8 cellular contexts compared by ENCODE assay signal in the genomic region with DNA sequence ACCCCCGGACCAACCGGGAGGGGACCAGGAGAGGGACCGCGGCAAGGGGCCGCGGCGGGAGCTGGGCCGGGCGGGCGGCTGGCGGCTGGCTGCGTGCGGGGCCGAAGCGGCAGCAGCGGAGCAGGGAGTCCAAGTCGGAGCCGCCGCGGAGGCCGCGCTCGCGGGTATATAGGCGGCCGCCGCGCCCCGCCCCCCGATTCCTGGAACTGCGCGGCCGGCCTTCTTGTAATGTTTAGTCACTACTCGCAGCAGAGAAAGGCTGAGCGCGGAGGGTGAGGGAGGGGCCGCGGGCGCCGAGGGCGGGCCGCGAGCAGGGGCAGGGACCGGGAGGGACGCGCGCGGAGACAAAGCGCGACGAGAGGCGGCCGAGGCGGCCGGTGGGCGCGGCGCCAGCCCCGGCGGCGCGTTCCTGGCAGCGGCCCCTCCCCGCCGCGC. TPM values are rescaled to one million over a fixed set of nuclear protein-coding genes. Genes with fewer than 3 reads are reported as not detected.
DNase-seq lines count a peak whose midpoint lies in the region; ATAC-seq, FAIRE-seq and TF ChIP-seq lines count a peak whose summit lies in the region.

A gene with protein sequence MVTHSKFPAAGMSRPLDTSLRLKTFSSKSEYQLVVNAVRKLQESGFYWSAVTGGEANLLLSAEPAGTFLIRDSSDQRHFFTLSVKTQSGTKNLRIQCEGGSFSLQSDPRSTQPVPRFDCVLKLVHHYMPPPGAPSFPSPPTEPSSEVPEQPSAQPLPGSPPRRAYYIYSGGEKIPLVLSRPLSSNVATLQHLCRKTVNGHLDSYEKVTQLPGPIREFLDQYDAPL (minus strand): TSS at position 142 of the 435 bp plus-strand sequence. CDS start 982 bp downstream, outside the sequence.

- peak within 1 kb of the TSS; percentile 97 for H3K4me2 ChIP-seq in smooth muscle cell

- H3K4me1 ChIP-seq in smooth muscle cell (ENCODE audit: low read depth) = peaks cover 37% of the 10 kb centered on the region

- peaks cover 2% of the 10 kb centered on the region for H3K36me3 ChIP-seq in bronchial epithelial cell (ENCODE audit: control insufficient read depth, insufficient read depth, low read length)
- no peaks in the 10 kb centered on the region for H3K36me3 ChIP-seq in smooth muscle cell (ENCODE audit: low read depth)

- peak within 1 kb of the TSS in 4 of 6 donors; percentile 76 to 88 (median 80) for H3K27ac Mint-ChIP-seq in immature natural killer cell

- peak within 1 kb of the TSS; percentile 69 for H3K4me3 ChIP-seq in GM12864 (ENCODE audit: low read depth, low read length)
- peak within 1 kb of the TSS; percentile 85 for H3K4me3 ChIP-seq in bronchial epithelial cell (ENCODE audit: low read depth, low read length)
- peak within 1 kb of the TSS; percentile 95 for H3K4me3 ChIP-seq in smooth muscle cell

- peak within 1 kb of the TSS; percentile 91 for H3K27ac ChIP-seq in smooth muscle cell (ENCODE audit: low read depth)

- peaks cover 48% of the 10 kb centered on the region for H4K20me1 ChIP-seq in smooth muscle cell (ENCODE audit: low read depth)

- H3K36me3 Mint-ChIP-seq in immature natural killer cell = no peaks in the 10 kb centered on the region

- H3K27me3 Mint-ChIP-seq in immature natural killer cell (ENCODE audit: low read depth in 3 of 3) = peaks cover 5 to 12% (median 11%) of the 10 kb centered on the region in 3 donors

- peaks cover 35% of the 10 kb centered on the region for H3K79me2 ChIP-seq in smooth muscle cell (ENCODE audit: low read depth)

- peak within 1 kb of the TSS; percentile 82 to 90 (median 84) for H3K4me3 Mint-ChIP-seq in immature natural killer cell

- H3K4me1 Mint-ChIP-seq in immature natural killer cell = peaks cover 36 to 38% of the 10 kb centered on the region in 2 donors

- H3K9me3 Mint-ChIP-seq in immature natural killer cell = no peaks in the 10 kb centered on the region

- H3F3A ChIP-seq in smooth muscle cell (ENCODE audit: low read depth) = peaks cover 41% of the 10 kb centered on the region

- TF ChIP-seq CTCF in GM12864 (IDR thresholded peaks at IDR 0.05; ENCODE audit: low read depth, low read length, missing control alignments) (no peak), bronchial epithelial cell (IDR thresholded peaks at IDR 0.05; ENCODE audit: insufficient read depth, low read length, severe bottlenecking) (no peak), smooth muscle cell (IDR thresholded peaks at IDR 0.05; ENCODE audit: borderline replicate concordance, insufficient read depth, poor library complexity, severe bottlenecking) (no peak)

- FAIRE-seq in bronchial epithelial cell (lab: Jason Lieb, UNC) = no peak

- H3K27me3 ChIP-seq in bronchial epithelial cell (ENCODE audit: control insufficient read depth, insufficient read depth, low read length) = peaks cover 4% of the 10 kb centered on the region
- no peaks in the 10 kb centered on the region for H3K27me3 ChIP-seq in smooth muscle cell (ENCODE audit: low read depth)

- peak within 1 kb of the TSS; percentile 65 for H2AFZ ChIP-seq in smooth muscle cell (ENCODE audit: low read depth)

- 0% methylated on average over 1 of the region's 66 CpGs for WGBS in smooth muscle cell (ENCODE audit: low lambda C conversion rate)

- H3K9me3 ChIP-seq in smooth muscle cell (replicated peaks; ENCODE audit: low read depth) = no peaks in the 10 kb centered on the region

- H3K9ac ChIP-seq in smooth muscle cell (ENCODE audit: low read depth) = peak within 1 kb of the TSS; percentile 85

- DNase-seq in GM12864 (ENCODE audit: low read depth) = peak; percentile 37
- DNase-seq in NCI-H2227 treated with DMSO at 0.1 percent for 48 hours (lab: John Stamatoyannopoulos, UW) = peak; percentile 95
- peak; percentile 91 to 97 (median 94) for DNase-seq in activated CD4-positive, CD25-positive, alpha-beta regulatory T cell (lab: John Stamatoyannopoulos, UW)
- peak; percentile 86 for DNase-seq in bronchial epithelial cell (ENCODE audit: low read depth)
- DNase-seq in immature natural killer cell = peak; percentile 86 to 90 (median 87)
- peak; percentile 89 for DNase-seq in smooth muscle cell (lab: John Stamatoyannopoulos, UW; ENCODE audit: unreplicated experiment)

- ATAC-seq in HG03039 (IDR thresholded peaks at IDR 0.05; ENCODE audit: unreplicated experiment) (peak; percentile 29), GM18870 (IDR thresholded peaks at IDR 0.05; ENCODE audit: unreplicated experiment) (no peak)

RNA-seq across cellular contexts. Expression of the gene that starts here (rescaled TPM):
- 10.0 and 13.7 TPM in 2 replicates for total RNA-seq in bronchial epithelial cell
- polyA plus RNA-seq in immature natural killer cell = 10 to 100 TPM in 2 of 3 donors, 1 to 10 TPM in 1; 9.0 to 15.4 (median 10.6) TPM
- 116 and 172 TPM in 2 replicates for total RNA-seq in smooth muscle cell
- 201 and 310 TPM in 2 replicates for polyA plus RNA-seq in smooth muscle cell

Comparison
In these comparisons a context has a peak if more than half of its experiments do, and no peak if none do; other contexts are left out.
1. RNA of the gene that starts here (polyA plus RNA-seq): 201 to 310 TPM in smooth muscle cell; 9.0 to 15.4 TPM in immature natural killer cell; every median in the first group is over 10 times any median in the second.
2. DNase-seq: peak in every context shown above with its lines; median percentile 95 in NCI-H2227 treated with DMSO at 0.1 percent for 48 hours; 94 in activated CD4-positive, CD25-positive, alpha-beta regulatory T cell; 89 in smooth muscle cell; 87 in immature natural killer cell; 86 in bronchial epithelial cell; 37 in GM12864.
3. Peak in every context shown above with its lines, with median percentiles within 50 percentile points of each other: H3K4me3 ChIP-seq.